Comparison of ENCODE assay signal across 8 cellular contexts in the genomic region with DNA sequence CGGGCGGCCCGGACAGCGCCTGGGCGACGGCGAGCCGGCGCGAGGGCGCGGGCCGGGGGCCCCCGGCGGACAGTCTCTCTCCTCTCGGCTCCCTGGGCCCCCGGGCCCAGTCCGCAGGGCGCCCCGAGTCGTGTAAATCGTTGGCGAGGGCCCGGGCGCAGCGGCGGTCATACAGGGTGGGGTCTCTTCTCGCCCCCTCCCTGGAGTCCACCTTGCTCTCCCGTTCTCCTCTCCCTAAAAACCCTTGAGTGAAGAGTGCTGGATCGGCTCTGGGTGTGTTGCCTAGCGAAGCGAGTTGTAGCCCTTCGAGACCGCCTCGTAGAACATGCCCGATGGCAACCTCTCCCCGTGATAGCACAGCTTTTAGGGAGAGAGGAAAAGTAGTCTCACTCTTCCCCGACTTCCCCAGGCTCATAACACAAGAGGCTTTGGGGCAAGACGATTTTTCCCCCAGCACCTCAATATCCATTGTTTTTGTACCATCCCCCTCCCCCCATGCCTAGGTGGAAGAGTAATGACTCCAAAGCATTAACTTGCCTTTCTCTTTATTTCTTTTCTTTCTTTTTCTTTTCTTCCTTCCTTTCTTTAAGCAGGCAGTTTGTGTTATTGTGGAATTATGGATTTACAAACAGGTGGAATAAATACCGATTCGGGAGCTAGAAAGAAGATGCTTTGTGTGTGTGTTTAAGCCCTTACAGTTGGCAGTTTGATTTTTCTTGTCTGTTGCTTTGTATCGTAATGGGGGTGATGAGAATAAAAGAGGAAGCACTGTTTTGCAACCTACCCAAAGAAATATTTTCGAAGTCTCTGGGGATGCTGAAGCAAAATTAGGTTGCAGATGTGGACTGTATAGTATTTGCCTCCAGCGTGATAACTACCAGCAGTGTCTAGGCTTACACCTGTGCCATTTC. TPM values are rescaled to one million over a fixed set of nuclear protein-coding genes. Genes with fewer than 3 reads are reported as not detected.
A peak's percentile ranks its signal among the peaks of the same experiment; 100 is the strongest.
DNase-seq lines count a peak whose midpoint lies in the region; ATAC-seq, FAIRE-seq and TF ChIP-seq lines count a peak whose summit lies in the region.

No MANE protein-coding gene starts in this region.

- no peaks in the 10 kb centered on the region for H3K9me3 ChIP-seq in CD8-positive, alpha-beta T cell (ENCODE audit: low read length)
- no peaks in the 10 kb centered on the region for H3K9me3 ChIP-seq in ovary

- H3K4me1 ChIP-seq in CD8-positive, alpha-beta T cell (ENCODE audit: insufficient read depth, low read length), result peaks cover 16% of the 10 kb centered on the region
- no peaks in the 10 kb centered on the region for H3K4me1 ChIP-seq in ovary (ENCODE audit: insufficient read depth)

- TF ChIP-seq EP300 in ovary (IDR thresholded peaks at IDR 0.05), result no peak

- H3K27ac ChIP-seq in CD8-positive, alpha-beta T cell (ENCODE audit: low read depth, low read length), result peak overlapping the region; percentile 41
- peak overlapping the region; percentile 86 to 92 for H3K27ac ChIP-seq in ovary

- POLR2A ChIA-PET in CD8-positive, alpha-beta T cell (lab: Charles Lee), result interaction anchor here (2.4 kb wide), 1 partner anchor 61 kb away, joined by 7 read pairs; no protein-coding TSS in a partner anchor

- no peaks in the 10 kb centered on the region for H3K27me3 Mint-ChIP-seq in CD8-positive, alpha-beta T cell (ENCODE audit: low read depth)
- H3K27me3 Mint-ChIP-seq in activated naive CD4-positive, alpha-beta T cell treated with anti-CD3 and anti-CD28 coated beads, Interleukin-2, amount 10 ng/mL, durations not matched to agents 7 days and 5 days, result no peaks in the 10 kb centered on the region

- no peak for TF ChIP-seq POLR2A in ovary (IDR thresholded peaks at IDR 0.05)

- no peaks in the 10 kb centered on the region for H3K9me3 Mint-ChIP-seq in CD8-positive, alpha-beta T cell
- H3K9me3 Mint-ChIP-seq in activated naive CD4-positive, alpha-beta T cell treated with anti-CD3 and anti-CD28 coated beads, Interleukin-2, amount 10 ng/mL, durations not matched to agents 7 days and 5 days, result no peaks in the 10 kb centered on the region

- TF ChIP-seq CTCF in CD8-positive, alpha-beta T cell (IDR thresholded peaks at IDR 0.05), result no peak
- TF ChIP-seq CTCF in ovary (IDR thresholded peaks at IDR 0.05) (no peak), D721Med (IDR thresholded peaks at IDR 0.05; ENCODE audit: insufficient read depth, missing control alignments) (no peak)

- 0 to 1% (median 1%) methylated on average over 26 to 44 of the region's 44 CpGs for WGBS in ovary, 3 donors

- H3K4me1 Mint-ChIP-seq in CD8-positive, alpha-beta T cell (ENCODE audit: low read depth), result peaks cover 54% of the 10 kb centered on the region
- H3K4me1 Mint-ChIP-seq in activated naive CD4-positive, alpha-beta T cell treated with anti-CD3 and anti-CD28 coated beads, Interleukin-2, amount 10 ng/mL, durations not matched to agents 7 days and 5 days, result peaks cover 42% of the 10 kb centered on the region

- peak in 4 of 7 experiments; percentile 10 to 53 (median 23) for DNase-seq in CD8-positive, alpha-beta T cell
- DNase-seq in NOMO-1 (lab: John Stamatoyannopoulos, UW; ENCODE audit: unreplicated experiment in 2 of 2), result peak; percentile 81 to 86
- DNase-seq in activated naive CD4-positive, alpha-beta T cell treated with anti-CD3 and anti-CD28 coated beads, Interleukin-2, amount 10 ng/mL, durations not matched to agents 7 days and 5 days, result peak; percentile 31
- DNase-seq in Right ventricle myocardium inferior (ENCODE audit: missing footprints), result peak; percentile 85
- DNase-seq in ovary, result peak; percentile 35 to 64 (median 64)
- no peak for DNase-seq in D721Med (ENCODE audit: insufficient read length, low spot score)

- H3K36me3 Mint-ChIP-seq in CD8-positive, alpha-beta T cell, result peaks cover 33% of the 10 kb centered on the region
- H3K36me3 Mint-ChIP-seq in activated naive CD4-positive, alpha-beta T cell treated with anti-CD3 and anti-CD28 coated beads, Interleukin-2, amount 10 ng/mL, durations not matched to agents 7 days and 5 days, result peaks cover 7% of the 10 kb centered on the region

- intact Hi-C loops in CD8-positive, alpha-beta T cell (cut with DNase I, micrococcal nuclease), result loop anchor here (1.0 to 10.0 kb wide), 16 partner anchors 21 to 995 kb away; a partner anchor contains a TSS
- intact Hi-C loops in Right ventricle myocardium inferior (cut with DNase I) (loop anchor here (2.0 to 10.0 kb wide), 3 partner anchors 49 to 615 kb away; a partner anchor contains a TSS), ovary (cut with DNase I) (loop anchor here in 2 of 4 donors (5.0 to 10.0 kb wide), 2 partner anchors 155 to 1252 kb away; a partner anchor contains a TSS)

- peak overlapping the region; percentile 91 for H3K4me3 Mint-ChIP-seq in CD8-positive, alpha-beta T cell
- peak overlapping the region; percentile 91 for H3K4me3 Mint-ChIP-seq in activated naive CD4-positive, alpha-beta T cell treated with anti-CD3 and anti-CD28 coated beads, Interleukin-2, amount 10 ng/mL, durations not matched to agents 7 days and 5 days

- no peak for FAIRE-seq in D721Med (lab: Jason Lieb, UNC)

- CTCF ChIA-PET in CD8-positive, alpha-beta T cell (lab: Charles Lee), result no interaction called here
- CTCF ChIA-PET in activated naive CD4-positive, alpha-beta T cell treated with anti-CD3 and anti-CD28 coated beads, Interleukin-2, amount 10 ng/mL, durations not matched to agents 7 days and 5 days (lab: Charles Lee), result no interaction called here

- peak overlapping the region; percentile 64 for H3K4me3 ChIP-seq in CD8-positive, alpha-beta T cell (ENCODE audit: low read depth, low read length)
- peak overlapping the region; percentile 66 for H3K4me3 ChIP-seq in ovary

- no peaks in the 10 kb centered on the region for H3K36me3 ChIP-seq in CD8-positive, alpha-beta T cell (ENCODE audit: insufficient read depth, low read length)
- no peaks in the 10 kb centered on the region for H3K36me3 ChIP-seq in ovary

- H3K27ac Mint-ChIP-seq in CD8-positive, alpha-beta T cell, result peak overlapping the region; percentile 91
- peak overlapping the region; percentile 89 for H3K27ac Mint-ChIP-seq in activated naive CD4-positive, alpha-beta T cell treated with anti-CD3 and anti-CD28 coated beads, Interleukin-2, amount 10 ng/mL, durations not matched to agents 7 days and 5 days

- H3K27me3 ChIP-seq in CD8-positive, alpha-beta T cell (ENCODE audit: insufficient read depth, low read length), result no peaks in the 10 kb centered on the region
- H3K27me3 ChIP-seq in ovary, result no peaks in the 10 kb centered on the region

- ATAC-seq in CD8-positive, alpha-beta T cell, result no peak
- ATAC-seq in GM19043 (IDR thresholded peaks at IDR 0.05; ENCODE audit: low read depth, unreplicated experiment) (peak; percentile 27), HG03135 (IDR thresholded peaks at IDR 0.05; ENCODE audit: unreplicated experiment) (peak; percentile 29), Right ventricle myocardium inferior (no peak)

RNA-seq across cellular contexts. Expression of a gene that starts 0.8 kb away (rescaled TPM):
- 10 to 100 TPM; 74.6 to 77.3 TPM for total RNA-seq in CD8-positive, alpha-beta T cell
- total RNA-seq in Right ventricle myocardium inferior (44.2 TPM), ovary (10 to 100 TPM; 34.1 to 91.2 (median 67.7) TPM)
- polyA plus RNA-seq in ovary, result 10 to 100 TPM; 19.4 to 33.8 TPM

RNA-seq across cellular contexts. Expression of a gene that starts 1.2 kb away (rescaled TPM):
- 10 to 100 TPM in 1 of 2 experiments, 1 to 10 TPM in 1; 9.5 to 11.1 TPM for total RNA-seq in CD8-positive, alpha-beta T cell
- total RNA-seq in Right ventricle myocardium inferior (19.0 TPM), ovary (10 to 100 TPM; 23.0 to 40.5 (median 30.5) TPM)
- polyA plus RNA-seq in ovary, result 10 to 100 TPM; 22.0 to 30.5 TPM

RNA-seq across cellular contexts. Expression of a gene that starts 48.5 kb away (rescaled TPM):
- 100 to 1,000 TPM; 672 to 688 TPM for total RNA-seq in CD8-positive, alpha-beta T cell
- total RNA-seq in Right ventricle myocardium inferior, result 71.6 TPM
- 100 to 1,000 TPM; 103 to 399 (median 185) TPM for total RNA-seq in ovary
- 100 to 1,000 TPM; 136 to 209 TPM for polyA plus RNA-seq in ovary

Comparison
In these comparisons a context has a peak if more than half of its experiments do, and no peak if none do; other contexts are left out.
1. ATAC-seq: peak in GM19043 (single experiment) and HG03135 (single experiment); none in CD8-positive, alpha-beta T cell (single experiment) and Right ventricle myocardium inferior (single experiment).